In the genomic region with DNA sequence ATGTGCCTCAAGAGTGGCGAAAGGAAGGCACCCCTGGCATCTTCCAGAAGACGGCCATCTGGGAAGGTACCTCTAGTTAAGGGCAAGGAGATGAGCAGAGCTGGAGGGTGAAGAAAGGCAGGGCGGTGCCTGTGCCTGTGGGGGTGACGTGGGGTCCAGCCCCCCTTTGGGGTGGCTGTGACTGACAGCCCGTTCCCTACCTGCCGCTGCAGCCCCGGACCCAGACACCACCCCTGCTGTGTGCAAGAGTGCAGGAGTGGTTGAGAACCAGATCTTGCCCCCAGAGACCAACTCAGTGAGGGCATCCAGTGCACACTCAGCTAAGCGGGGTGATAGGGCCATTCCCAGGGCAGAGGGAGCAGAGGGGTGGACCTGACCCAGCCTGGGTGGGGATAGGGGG, we compare ENCODE assay signal across 1 cellular context.
TF ChIP-seq lines count a peak whose summit lies in the region.

No MANE protein-coding gene starts in this region.

TF ChIP-seq in H1, 55 proteins besides CTCF, POLR2A, EP300 and RAD21:
- no peak for TF ChIP-seq SP1 (IDR thresholded peaks at IDR 0.05; ENCODE audit: low read depth, low read length)
- TF ChIP-seq, protein P1, sequence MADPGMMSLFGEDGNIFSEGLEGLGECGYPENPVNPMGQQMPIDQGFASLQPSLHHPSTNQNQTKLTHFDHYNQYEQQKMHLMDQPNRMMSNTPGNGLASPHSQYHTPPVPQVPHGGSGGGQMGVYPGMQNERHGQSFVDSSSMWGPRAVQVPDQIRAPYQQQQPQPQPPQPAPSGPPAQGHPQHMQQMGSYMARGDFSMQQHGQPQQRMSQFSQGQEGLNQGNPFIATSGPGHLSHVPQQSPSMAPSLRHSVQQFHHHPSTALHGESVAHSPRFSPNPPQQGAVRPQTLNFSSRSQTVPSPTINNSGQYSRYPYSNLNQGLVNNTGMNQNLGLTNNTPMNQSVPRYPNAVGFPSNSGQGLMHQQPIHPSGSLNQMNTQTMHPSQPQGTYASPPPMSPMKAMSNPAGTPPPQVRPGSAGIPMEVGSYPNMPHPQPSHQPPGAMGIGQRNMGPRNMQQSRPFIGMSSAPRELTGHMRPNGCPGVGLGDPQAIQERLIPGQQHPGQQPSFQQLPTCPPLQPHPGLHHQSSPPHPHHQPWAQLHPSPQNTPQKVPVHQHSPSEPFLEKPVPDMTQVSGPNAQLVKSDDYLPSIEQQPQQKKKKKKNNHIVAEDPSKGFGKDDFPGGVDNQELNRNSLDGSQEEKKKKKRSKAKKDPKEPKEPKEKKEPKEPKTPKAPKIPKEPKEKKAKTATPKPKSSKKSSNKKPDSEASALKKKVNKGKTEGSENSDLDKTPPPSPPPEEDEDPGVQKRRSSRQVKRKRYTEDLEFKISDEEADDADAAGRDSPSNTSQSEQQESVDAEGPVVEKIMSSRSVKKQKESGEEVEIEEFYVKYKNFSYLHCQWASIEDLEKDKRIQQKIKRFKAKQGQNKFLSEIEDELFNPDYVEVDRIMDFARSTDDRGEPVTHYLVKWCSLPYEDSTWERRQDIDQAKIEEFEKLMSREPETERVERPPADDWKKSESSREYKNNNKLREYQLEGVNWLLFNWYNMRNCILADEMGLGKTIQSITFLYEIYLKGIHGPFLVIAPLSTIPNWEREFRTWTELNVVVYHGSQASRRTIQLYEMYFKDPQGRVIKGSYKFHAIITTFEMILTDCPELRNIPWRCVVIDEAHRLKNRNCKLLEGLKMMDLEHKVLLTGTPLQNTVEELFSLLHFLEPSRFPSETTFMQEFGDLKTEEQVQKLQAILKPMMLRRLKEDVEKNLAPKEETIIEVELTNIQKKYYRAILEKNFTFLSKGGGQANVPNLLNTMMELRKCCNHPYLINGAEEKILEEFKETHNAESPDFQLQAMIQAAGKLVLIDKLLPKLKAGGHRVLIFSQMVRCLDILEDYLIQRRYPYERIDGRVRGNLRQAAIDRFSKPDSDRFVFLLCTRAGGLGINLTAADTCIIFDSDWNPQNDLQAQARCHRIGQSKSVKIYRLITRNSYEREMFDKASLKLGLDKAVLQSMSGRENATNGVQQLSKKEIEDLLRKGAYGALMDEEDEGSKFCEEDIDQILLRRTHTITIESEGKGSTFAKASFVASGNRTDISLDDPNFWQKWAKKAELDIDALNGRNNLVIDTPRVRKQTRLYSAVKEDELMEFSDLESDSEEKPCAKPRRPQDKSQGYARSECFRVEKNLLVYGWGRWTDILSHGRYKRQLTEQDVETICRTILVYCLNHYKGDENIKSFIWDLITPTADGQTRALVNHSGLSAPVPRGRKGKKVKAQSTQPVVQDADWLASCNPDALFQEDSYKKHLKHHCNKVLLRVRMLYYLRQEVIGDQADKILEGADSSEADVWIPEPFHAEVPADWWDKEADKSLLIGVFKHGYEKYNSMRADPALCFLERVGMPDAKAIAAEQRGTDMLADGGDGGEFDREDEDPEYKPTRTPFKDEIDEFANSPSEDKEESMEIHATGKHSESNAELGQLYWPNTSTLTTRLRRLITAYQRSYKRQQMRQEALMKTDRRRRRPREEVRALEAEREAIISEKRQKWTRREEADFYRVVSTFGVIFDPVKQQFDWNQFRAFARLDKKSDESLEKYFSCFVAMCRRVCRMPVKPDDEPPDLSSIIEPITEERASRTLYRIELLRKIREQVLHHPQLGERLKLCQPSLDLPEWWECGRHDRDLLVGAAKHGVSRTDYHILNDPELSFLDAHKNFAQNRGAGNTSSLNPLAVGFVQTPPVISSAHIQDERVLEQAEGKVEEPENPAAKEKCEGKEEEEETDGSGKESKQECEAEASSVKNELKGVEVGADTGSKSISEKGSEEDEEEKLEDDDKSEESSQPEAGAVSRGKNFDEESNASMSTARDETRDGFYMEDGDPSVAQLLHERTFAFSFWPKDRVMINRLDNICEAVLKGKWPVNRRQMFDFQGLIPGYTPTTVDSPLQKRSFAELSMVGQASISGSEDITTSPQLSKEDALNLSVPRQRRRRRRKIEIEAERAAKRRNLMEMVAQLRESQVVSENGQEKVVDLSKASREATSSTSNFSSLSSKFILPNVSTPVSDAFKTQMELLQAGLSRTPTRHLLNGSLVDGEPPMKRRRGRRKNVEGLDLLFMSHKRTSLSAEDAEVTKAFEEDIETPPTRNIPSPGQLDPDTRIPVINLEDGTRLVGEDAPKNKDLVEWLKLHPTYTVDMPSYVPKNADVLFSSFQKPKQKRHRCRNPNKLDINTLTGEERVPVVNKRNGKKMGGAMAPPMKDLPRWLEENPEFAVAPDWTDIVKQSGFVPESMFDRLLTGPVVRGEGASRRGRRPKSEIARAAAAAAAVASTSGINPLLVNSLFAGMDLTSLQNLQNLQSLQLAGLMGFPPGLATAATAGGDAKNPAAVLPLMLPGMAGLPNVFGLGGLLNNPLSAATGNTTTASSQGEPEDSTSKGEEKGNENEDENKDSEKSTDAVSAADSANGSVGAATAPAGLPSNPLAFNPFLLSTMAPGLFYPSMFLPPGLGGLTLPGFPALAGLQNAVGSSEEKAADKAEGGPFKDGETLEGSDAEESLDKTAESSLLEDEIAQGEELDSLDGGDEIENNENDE (IDR thresholded peaks at IDR 0.05; ENCODE audit: insufficient replicate concordance, low read length): no peak
- no peak for TF ChIP-seq CTBP2 (IDR thresholded peaks at IDR 0.05; ENCODE audit: borderline replicate concordance, insufficient read depth, insufficient read length, low read length)
- TF ChIP-seq, protein P2, sequence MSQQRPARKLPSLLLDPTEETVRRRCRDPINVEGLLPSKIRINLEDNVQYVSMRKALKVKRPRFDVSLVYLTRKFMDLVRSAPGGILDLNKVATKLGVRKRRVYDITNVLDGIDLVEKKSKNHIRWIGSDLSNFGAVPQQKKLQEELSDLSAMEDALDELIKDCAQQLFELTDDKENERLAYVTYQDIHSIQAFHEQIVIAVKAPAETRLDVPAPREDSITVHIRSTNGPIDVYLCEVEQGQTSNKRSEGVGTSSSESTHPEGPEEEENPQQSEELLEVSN (IDR thresholded peaks at IDR 0.05): no peak
- no peak for TF ChIP-seq KDM4A (IDR thresholded peaks at IDR 0.05; ENCODE audit: low read depth, low read length, severe bottlenecking)
- no peak for TF ChIP-seq GTF2F1 (IDR thresholded peaks at IDR 0.05; ENCODE audit: borderline replicate concordance, low read depth, low read length)
- TF ChIP-seq RFX5 (IDR thresholded peaks at IDR 0.05; ENCODE audit: borderline replicate concordance, low read depth, low read length): no peak
- no peak for TF ChIP-seq HDAC6 (IDR thresholded peaks at IDR 0.05; ENCODE audit: low read depth, low read length)
